Comparison of ENCODE assay signal across 23 cellular contexts in the genomic region with DNA sequence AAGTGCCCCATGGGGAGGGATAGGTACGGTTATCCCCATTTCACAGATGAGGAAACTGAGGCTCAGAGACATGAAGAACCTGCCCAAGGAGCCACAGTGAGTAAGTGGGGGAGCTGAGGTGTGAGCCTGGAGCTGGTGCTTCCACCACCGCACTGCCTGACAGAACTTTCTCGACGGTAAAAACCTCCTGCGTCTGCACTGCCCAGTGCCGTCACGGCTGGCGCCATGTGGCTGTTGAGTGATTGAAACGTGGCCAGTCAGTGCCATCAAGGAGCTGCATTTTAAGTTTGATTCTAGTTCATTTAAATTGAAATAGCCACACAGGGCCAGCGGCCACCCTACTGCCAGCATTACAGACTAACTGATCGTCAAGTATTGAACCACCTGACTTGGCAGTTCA.
"Had no signal": no experiment of that assay in that cellular context is flagged by ENCODE, and none has a peak within 500 bp of the region (broad histone marks: within the 10 kb centered on the region; RNA-seq: fewer than 3 reads in every experiment).

No MANE protein-coding gene starts in this region.

- H3K4me1 ChIP-seq: ascending aorta, left lung, spleen had no signal

- H3K27ac ChIP-seq: ascending aorta, heart right ventricle, spleen, VCaP had no signal

- H3K4me1 Mint-ChIP-seq: activated CD4-positive, alpha-beta T cell treated with anti-CD3 and anti-CD28 coated beads, Interleukin-2, amount 10 ng/mL, durations not matched to agents 7 days and 5 days; activated naive CD4-positive, alpha-beta T cell treated with anti-CD3 and anti-CD28 coated beads, Interleukin-2, amount 50 U/mL, for 24 hours; naive thymus-derived CD8-positive, alpha-beta T cell had no signal

- H3K36me3 Mint-ChIP-seq: activated naive CD4-positive, alpha-beta T cell treated with anti-CD3 and anti-CD28 coated beads, Interleukin-2, amount 50 U/mL, for 24 hours; naive thymus-derived CD8-positive, alpha-beta T cell had no signal

- DNase-seq: activated CD4-positive, alpha-beta T cell treated with anti-CD3 and anti-CD28 coated beads, Interleukin-2, amount 10 ng/mL, durations not matched to agents 7 days and 5 days; activated CD8-positive, alpha-beta T cell treated with anti-CD3 and anti-CD28 coated beads, Interleukin-2, amount 10 ng/mL, durations not matched to agents 7 days and 5 days; activated gamma-delta T cell treated with Interleukin-2 at 50 U/mL for 16 hours; cerebellar nuclear complex; cortex of kidney; heart right ventricle; kidney; naive thymus-derived CD8-positive, alpha-beta T cell; retina; spleen; stimulated activated CD4-positive, alpha-beta T cell treated with anti-CD3 and anti-CD28 coated beads, Interleukin-4, amount 100 ng/mL, for 1 hour; transverse colon had no signal

- H3K4me3 Mint-ChIP-seq: activated CD4-positive, alpha-beta T cell treated with anti-CD3 and anti-CD28 coated beads, Interleukin-2, amount 10 ng/mL, durations not matched to agents 7 days and 5 days; activated CD8-positive, alpha-beta T cell treated with anti-CD3 and anti-CD28 coated beads, Interleukin-2, amount 10 ng/mL, durations not matched to agents 7 days and 5 days; activated naive CD4-positive, alpha-beta T cell treated with anti-CD3 and anti-CD28 coated beads, Interleukin-2, amount 50 U/mL, for 24 hours; activated T-helper 1 cell treated with anti-CD3 and anti-CD28 coated beads, Interleukin-12 subunit alpha, Interleukin-12 subunit beta, Interleukin-2, Interleukin-4 antibody, amounts not matched to agents 30 ng/mL and 10 ng/mL and 1 ng/mL, durations not matched to agents 14 hours and 24 hours and 36 hours; naive thymus-derived CD8-positive, alpha-beta T cell; stimulated activated naive CD8-positive, alpha-beta T cell treated with anti-CD3 and anti-CD28 coated beads, Interleukin-15, Interleukin-2, amounts not matched to agents 100 ng/mL and 50 ng/mL, for 24 hours had no signal

- ATAC-seq: activated CD4-positive, CD25-positive, alpha-beta regulatory T cell treated with anti-CD3 and anti-CD28 coated beads, Interleukin-2, amount 50 U/mL, for 24 hours; activated CD8-positive, alpha-beta T cell treated with anti-CD3 and anti-CD28 coated beads, Interleukin-2, amount 10 ng/mL, durations not matched to agents 7 days and 5 days; left lung; naive thymus-derived CD8-positive, alpha-beta T cell; SK-N-SH treated with all-trans-retinoic acid at 6 μM for 48 hours had no signal

- H3K36me3 ChIP-seq: ascending aorta, left lung, spleen, transverse colon had no signal

- H3K9me3 ChIP-seq: ascending aorta, heart right ventricle, left lung, spleen, transverse colon had no signal

- H3K4me3 ChIP-seq: ascending aorta, heart right ventricle, left lung, lung, spleen, transverse colon had no signal

- H3K27ac Mint-ChIP-seq: activated CD4-positive, alpha-beta T cell treated with anti-CD3 and anti-CD28 coated beads, Interleukin-2, amount 10 ng/mL, durations not matched to agents 7 days and 5 days; activated CD8-positive, alpha-beta T cell treated with anti-CD3 and anti-CD28 coated beads, Interleukin-2, amount 10 ng/mL, durations not matched to agents 7 days and 5 days; activated naive CD4-positive, alpha-beta T cell treated with anti-CD3 and anti-CD28 coated beads, Interleukin-2, amount 50 U/mL, for 24 hours; activated T-helper 1 cell treated with anti-CD3 and anti-CD28 coated beads, Interleukin-12 subunit alpha, Interleukin-12 subunit beta, Interleukin-2, Interleukin-4 antibody, amounts not matched to agents 30 ng/mL and 10 ng/mL and 1 ng/mL, durations not matched to agents 14 hours and 24 hours and 36 hours; naive thymus-derived CD8-positive, alpha-beta T cell; progenitor cell of endocrine pancreas; stimulated activated naive CD8-positive, alpha-beta T cell treated with anti-CD3 and anti-CD28 coated beads, Interleukin-15, Interleukin-2, amounts not matched to agents 100 ng/mL and 50 ng/mL, for 24 hours had no signal

- H3K27me3 ChIP-seq: ascending aorta, heart right ventricle, left lung, spleen, transverse colon had no signal

- FAIRE-seq: endometrium, kidney had no signal

- H3K27me3 Mint-ChIP-seq: activated CD4-positive, alpha-beta T cell treated with anti-CD3 and anti-CD28 coated beads, Interleukin-2, amount 10 ng/mL, durations not matched to agents 7 days and 5 days; activated naive CD4-positive, alpha-beta T cell treated with anti-CD3 and anti-CD28 coated beads, Interleukin-2, amount 50 U/mL, for 24 hours; progenitor cell of endocrine pancreas; stimulated activated naive CD8-positive, alpha-beta T cell treated with anti-CD3 and anti-CD28 coated beads, Interleukin-15, Interleukin-2, amounts not matched to agents 100 ng/mL and 50 ng/mL, for 24 hours had no signal

- H3K9me3 Mint-ChIP-seq: activated CD4-positive, alpha-beta T cell treated with anti-CD3 and anti-CD28 coated beads, Interleukin-2, amount 10 ng/mL, durations not matched to agents 7 days and 5 days; activated naive CD4-positive, alpha-beta T cell treated with anti-CD3 and anti-CD28 coated beads, Interleukin-2, amount 50 U/mL, for 24 hours; activated T-helper 1 cell treated with anti-CD3 and anti-CD28 coated beads, Interleukin-12 subunit alpha, Interleukin-12 subunit beta, Interleukin-2, Interleukin-4 antibody, amounts not matched to agents 30 ng/mL and 10 ng/mL and 1 ng/mL, durations not matched to agents 14 hours and 24 hours and 36 hours; naive thymus-derived CD8-positive, alpha-beta T cell; stimulated activated naive CD8-positive, alpha-beta T cell treated with anti-CD3 and anti-CD28 coated beads, Interleukin-15, Interleukin-2, amounts not matched to agents 100 ng/mL and 50 ng/mL, for 24 hours had no signal
